ENCODE assay signal across 12 cellular contexts in the genomic region with DNA sequence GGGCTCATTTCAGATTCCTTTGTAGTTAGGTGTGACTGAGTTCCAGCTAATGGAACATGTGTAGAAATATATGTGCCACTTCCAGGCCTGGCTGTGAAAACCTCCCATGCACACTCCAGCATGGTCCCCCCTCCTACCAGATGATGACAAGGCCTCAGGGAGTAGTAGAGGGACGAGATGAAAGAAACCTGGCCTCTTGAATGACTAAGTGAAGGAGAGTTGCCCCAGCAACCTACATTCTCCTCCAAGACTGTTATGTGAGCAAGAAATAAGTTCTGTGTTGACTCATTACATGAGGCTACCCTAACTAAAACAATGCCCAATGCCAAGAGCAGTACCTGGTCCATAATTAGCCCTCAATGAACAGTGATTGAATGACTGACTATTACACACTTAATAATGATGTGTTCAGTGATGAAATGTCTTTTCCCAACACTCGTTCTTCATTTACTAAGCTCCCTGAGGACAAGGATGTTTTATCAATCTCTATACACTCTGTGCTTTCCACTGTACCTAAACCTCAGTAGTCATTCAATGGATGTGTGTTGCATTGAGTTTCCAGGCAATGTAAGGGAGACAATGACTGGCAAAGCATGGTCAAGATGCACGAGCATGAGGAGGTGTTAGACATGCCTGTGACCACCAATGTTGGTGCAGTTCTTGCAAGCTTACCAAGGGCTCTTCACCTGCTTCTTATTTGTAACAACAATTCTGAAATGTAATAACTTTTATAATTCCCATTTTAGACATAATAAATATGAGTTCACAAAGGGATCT.
DNase-seq lines count a peak whose midpoint lies in the region; ATAC-seq and TF ChIP-seq lines count a peak whose summit lies in the region.
"Had no signal": no experiment of that assay in that cellular context is flagged by ENCODE, and none has a peak within 500 bp of the region (broad histone marks: within the 10 kb centered on the region; RNA-seq: fewer than 3 reads in every experiment).

No MANE protein-coding gene starts in this region.

- intact Hi-C loops in PC-3 (cut with micrococcal nuclease) = no loop called here
- intact Hi-C loops in breast epithelium (cut with DNase I; ENCODE audit: low total_unique reads) = no loop called here

- BruUV-seq in PC-3 (replicated peaks; lab: Mats Ljungman, UMichigan) = no TSS peak

- H3K9me3 ChIP-seq in PC-3 (ENCODE audit: low read length) = no peaks in the 10 kb centered on the region
- H3K9me3 ChIP-seq in breast epithelium = no peaks in the 10 kb centered on the region
- H3K9me3 ChIP-seq: right lobe of liver, vagina had no signal

- H3K4me1 ChIP-seq in PC-3 (ENCODE audit: insufficient read depth, low read length) (peaks cover 40% of the 10 kb centered on the region), breast epithelium (peaks cover 0 to 18% of the 10 kb centered on the region in 2 donors)

- H3K9me2 ChIP-seq in PC-3 (replicated peaks; ENCODE audit: low read length) = no peaks in the 10 kb centered on the region

- no peak overlapping the region for H3K27ac ChIP-seq in PC-3 (ENCODE audit: low read length)
- peak overlapping the region; percentile 91 to 93 for H3K27ac ChIP-seq in breast epithelium
- H3K27ac ChIP-seq: right lobe of liver had no signal

- H3K4me3 ChIP-seq in PC-3 (ENCODE audit: low read length) (no peak overlapping the region), breast epithelium (no peak overlapping the region)
- H3K4me3 ChIP-seq: right lobe of liver, vagina had no signal

- CTCF ChIA-PET in PC-3 (lab: Charles Lee) = interaction anchor here (0.5 kb wide), 1 partner anchor 330 kb away, joined by 3 read pairs; no protein-coding TSS in a partner anchor

- in situ Hi-C loops in GM13977 (cut with MboI; ENCODE audit: low pct_unique_long_range_greater_than_20kb, low sequenced_read_pairs, unreplicated experiment) = no loop called here

- no peaks in the 10 kb centered on the region for H3K36me3 ChIP-seq in PC-3 (ENCODE audit: low read depth, low read length)
- no peaks in the 10 kb centered on the region for H3K36me3 ChIP-seq in breast epithelium
- H3K36me3 ChIP-seq: right lobe of liver, vagina had no signal

- H4K20me1 ChIP-seq in PC-3 (ENCODE audit: low read length) = no peaks in the 10 kb centered on the region

- H2AFZ ChIP-seq in PC-3 (ENCODE audit: low read length) = no peak overlapping the region

- ATAC-seq in PC-3 (0 out of 2 replicates have a peak, but pooled peaks have one; percentile 2), HG03432 (IDR thresholded peaks at IDR 0.05; ENCODE audit: unreplicated experiment) (no peak), GM21737 (IDR thresholded peaks at IDR 0.05; ENCODE audit: unreplicated experiment) (no peak)
- ATAC-seq: right lobe of liver had no signal

- H3K4me2 ChIP-seq in PC-3 (ENCODE audit: low read length) = no peak overlapping the region

- peak; percentile 43 for DNase-seq in GM04504 (ENCODE audit: low read depth)
- DNase-seq in PC-3 = peak; percentile 43
- DNase-seq in breast epithelium (ENCODE audit: low spot score in 2 of 2) = no peak
- peak; percentile 79 for DNase-seq in stimulated activated CD4-positive, alpha-beta T cell treated with anti-CD3 and anti-CD28 coated beads, Interleukin-1b, Interleukin-23, amount 100 ng/mL, for 48 hours
- DNase-seq in cerebellum (ENCODE audit: low spot score) = no peak
- DNase-seq in GM13977 (ENCODE audit: low spot score) = no peak
- DNase-seq: GF-D8, NCI-H1092 treated with DMSO at 0.1 percent for 48 hours, right lobe of liver had no signal

- no peak for TF ChIP-seq POLR2A in breast epithelium (IDR thresholded peaks at IDR 0.05)

- no peaks in the 10 kb centered on the region for H3F3A ChIP-seq in PC-3 (ENCODE audit: low read length, unreplicated experiment)

- POLR2A ChIA-PET in PC-3 (lab: Charles Lee; ENCODE audit: unreplicated experiment) = interaction anchor here (0.6 kb wide), 1 partner anchor 62 kb away, joined by 5 read pairs; a partner anchor contains a TSS

- TF ChIP-seq CTCF in PC-3 (conservative IDR thresholded peaks at IDR 0.05; ENCODE audit: low read depth, low read length) (no peak), breast epithelium (IDR thresholded peaks at IDR 0.05) (no peak), GM13977 (IDR thresholded peaks at IDR 0.05; ENCODE audit: extremely low read depth, insufficient read depth, missing control alignments) (no peak)

- H3K9ac ChIP-seq in PC-3 (ENCODE audit: low read length) = no peak overlapping the region

- no peaks in the 10 kb centered on the region for H3K79me2 ChIP-seq in PC-3 (ENCODE audit: low read length)

- H3K27me3 ChIP-seq in PC-3 (ENCODE audit: low read length) (no peaks in the 10 kb centered on the region), breast epithelium (no peaks in the 10 kb centered on the region)
- H3K27me3 ChIP-seq: right lobe of liver, vagina had no signal

Comparison
In these comparisons a context has a peak if more than half of its experiments do, and no peak if none do; other contexts are left out.
1. DNase-seq: peak in GM04504 (single experiment), PC-3 (single experiment) and stimulated activated CD4-positive, alpha-beta T cell treated with anti-CD3 and anti-CD28 coated beads, Interleukin-1b, Interleukin-23, amount 100 ng/mL, for 48 hours (single experiment); none in breast epithelium (0 of 2), cerebellum (single experiment) and GM13977 (single experiment).